In genomic region chr11:11213117-11213516, GRCh38 we compare ENCODE assay signal across 20 cellular contexts.
DNase-seq lines count a peak whose midpoint lies in the region; ATAC-seq, FAIRE-seq and TF ChIP-seq lines count a peak whose summit lies in the region.
"Had no signal": no experiment of that assay in that cellular context is flagged by ENCODE, and none has a peak within 500 bp of the region (broad histone marks: within the 10 kb centered on the region; RNA-seq: fewer than 3 reads in every experiment).

No MANE protein-coding gene starts in this region.

- no peaks in the 10 kb centered on the region for H4K20me1 ChIP-seq in astrocyte (ENCODE audit: insufficient read depth, low read length)

- peaks cover 25% of the 10 kb centered on the region for H3K27me3 Mint-ChIP-seq in astrocyte (ENCODE audit: low read depth, unreplicated experiment)

- 88% methylated on average over 4 of the region's 4 CpGs for WGBS in prostate gland

- H3K9me3 ChIP-seq in astrocyte (ENCODE audit: insufficient read depth, low read depth, low read length) (no peaks in the 10 kb centered on the region), prostate gland (no peaks in the 10 kb centered on the region)
- H3K9me3 ChIP-seq: SJCRH30 had no signal

- no peaks in the 10 kb centered on the region for H3K79me2 ChIP-seq in astrocyte (ENCODE audit: insufficient read depth, low read length)

- no peak overlapping the region for H3K4me2 ChIP-seq in astrocyte (ENCODE audit: low read length)

- intact Hi-C loops in Right ventricle myocardium superior (cut with DNase I) (no loop called here), cardiac septum (cut with DNase I) (no loop called here), left ventricle myocardium superior (cut with micrococcal nuclease) (no loop called here), prostate gland (cut with DNase I) (no loop called here)

- no peaks in the 10 kb centered on the region for H3K36me3 ChIP-seq in astrocyte (ENCODE audit: insufficient read depth, low read length)
- no peaks in the 10 kb centered on the region for H3K36me3 ChIP-seq in prostate gland
- H3K36me3 ChIP-seq: SJCRH30 had no signal

- H3K27me3 ChIP-seq in astrocyte (ENCODE audit: insufficient read depth, low read length) (peaks cover 15% of the 10 kb centered on the region), prostate gland (replicated peaks; ENCODE audit: insufficient read depth) (no peaks in the 10 kb centered on the region)

- no peak overlapping the region for H3K4me3 ChIP-seq in astrocyte (ENCODE audit: insufficient read depth, low read depth, low read length)
- no peak overlapping the region for H3K4me3 ChIP-seq in prostate gland
- H3K4me3 ChIP-seq: SJCRH30 had no signal

- DNase-seq in Right ventricle myocardium superior (no peak), cardiac septum (ENCODE audit: low spot score) (no peak), astrocyte (ENCODE audit: low read depth) (no peak), left ventricle myocardium superior (no peak), globus pallidus (ENCODE audit: low spot score) (no peak), prostate gland (ENCODE audit: low spot score) (no peak)
- DNase-seq: AML-193; CD8-positive, alpha-beta memory T cell; GDM1; Karpas-422; MV-4-11; NCI-H1105 treated with DMSO at 0.1 percent for 48 hours; NCI-H2081; NCI-H748 treated with DMSO at 0.1 percent for 48 hours; SJCRH30 had no signal

- H3K27ac ChIP-seq in astrocyte (ENCODE audit: low read depth, low read length): no peak overlapping the region
- H3K27ac ChIP-seq in prostate gland: no peak overlapping the region
- H3K27ac ChIP-seq: RWPE1, SJCRH30 had no signal

- TF ChIP-seq CTCF in astrocyte (IDR thresholded peaks at IDR 0.05; ENCODE audit: insufficient read depth, low read depth, low read length) (no peak), prostate gland (IDR thresholded peaks at IDR 0.05) (no peak)

- H3K9ac ChIP-seq in astrocyte (ENCODE audit: low read length): no peak overlapping the region

- peaks cover 2% of the 10 kb centered on the region for H3K9me3 Mint-ChIP-seq in astrocyte (ENCODE audit: unreplicated experiment)
- H3K9me3 Mint-ChIP-seq: CD8-positive, alpha-beta memory T cell; IgD-negative memory B cell had no signal

- H3K4me3 Mint-ChIP-seq in astrocyte (ENCODE audit: unreplicated experiment): peak overlapping the region; percentile 42
- H3K4me3 Mint-ChIP-seq: CD8-positive, alpha-beta memory T cell; IgD-negative memory B cell had no signal

- H3K36me3 Mint-ChIP-seq in astrocyte (ENCODE audit: low read depth, unreplicated experiment): no peaks in the 10 kb centered on the region
- H3K36me3 Mint-ChIP-seq: CD8-positive, alpha-beta memory T cell; IgD-negative memory B cell had no signal

- TF ChIP-seq POLR2A in prostate gland (IDR thresholded peaks at IDR 0.05): no peak

- H3K27ac Mint-ChIP-seq in astrocyte (ENCODE audit: unreplicated experiment): no peak overlapping the region
- H3K27ac Mint-ChIP-seq: CD8-positive, alpha-beta memory T cell; IgD-negative memory B cell had no signal

- no peak overlapping the region for H2AFZ ChIP-seq in astrocyte (ENCODE audit: low read depth, low read length)

- no peaks in the 10 kb centered on the region for H3K4me1 Mint-ChIP-seq in astrocyte (ENCODE audit: low read depth, unreplicated experiment)
- H3K4me1 Mint-ChIP-seq: CD8-positive, alpha-beta memory T cell; IgD-negative memory B cell had no signal

- FAIRE-seq in astrocyte (lab: Jason Lieb, UNC): no peak
- FAIRE-seq: H1 had no signal

- ATAC-seq in Right ventricle myocardium superior (ENCODE audit: poor library complexity) (peak; percentile 39), left ventricle myocardium superior (peak; percentile 57), GM19395 (IDR thresholded peaks at IDR 0.05; ENCODE audit: unreplicated experiment) (no peak), HG02840 (IDR thresholded peaks at IDR 0.05; ENCODE audit: low FRiP score, unreplicated experiment) (no peak)

- H3K4me1 ChIP-seq in astrocyte (ENCODE audit: insufficient read depth, low read length) (no peaks in the 10 kb centered on the region), prostate gland (replicated peaks) (no peaks in the 10 kb centered on the region)
- H3K4me1 ChIP-seq: SJCRH30 had no signal

Comparison
In these comparisons a context has a peak if more than half of its experiments do, and no peak if none do; other contexts are left out.
1. ATAC-seq: peak in Right ventricle myocardium superior (single experiment) and left ventricle myocardium superior (single experiment); none in GM19395 (single experiment) and HG02840 (single experiment).